ENCODE assay signal across 9 cellular contexts in genomic region chr2:144509001-144509545, GRCh38.
A peak's percentile ranks its signal among the peaks of the same experiment; 100 is the strongest.
DNase-seq lines count a peak whose midpoint lies in the region; ATAC-seq, FAIRE-seq and TF ChIP-seq lines count a peak whose summit lies in the region.
"Had no signal": no experiment of that assay in that cellular context is flagged by ENCODE, and none has a peak within 500 bp of the region (broad histone marks: within the 10 kb centered on the region; RNA-seq: fewer than 3 reads in every experiment).

No MANE protein-coding gene starts in this region.

- no peak for DNase-seq in RCC 7860 (ENCODE audit: low spot score)
- DNase-seq in globus pallidus (ENCODE audit: low spot score): peak; percentile 41
- no peak for DNase-seq in retinal pigment epithelial cell (ENCODE audit: low read depth)
- DNase-seq in HCEC 1CT: no peak
- DNase-seq in NAMALWA (ENCODE audit: low spot score): no peak
- DNase-seq in stimulated activated CD4-positive, alpha-beta T cell treated with anti-CD3 and anti-CD28 coated beads, Interleukin-4, amount 100 ng/mL, for 24 hours: no peak
- DNase-seq: NCI-H446 treated with DMSO at 0.1 percent for 48 hours had no signal

- H3F3A ChIP-seq in DOHH2 (ENCODE audit: control insufficient read depth, insufficient read depth): no peaks in the 10 kb centered on the region

- H3K27ac ChIP-seq in DOHH2 (ENCODE audit: low read depth, low read length): no peak overlapping the region

- 0 out of 2 replicates have a peak overlapping the region, but pooled peaks have one; percentile 12 for H3K4me2 ChIP-seq in DOHH2 (ENCODE audit: low read length)

- FAIRE-seq in RCC 7860 (lab: Jason Lieb, UNC): peak; percentile 4

- no peaks in the 10 kb centered on the region for H3K9me2 ChIP-seq in DOHH2 (replicated peaks; ENCODE audit: control insufficient read depth, low read length)

- H3K4me1 ChIP-seq in DOHH2 (ENCODE audit: control insufficient read depth, low read length): peaks cover 19% of the 10 kb centered on the region

- H3K9me3 ChIP-seq in DOHH2 (ENCODE audit: control insufficient read depth, insufficient read depth, low read length): no peaks in the 10 kb centered on the region

- ATAC-seq in GM19452 (IDR thresholded peaks at IDR 0.05; ENCODE audit: unreplicated experiment): no peak

- H3K27me3 ChIP-seq in DOHH2 (ENCODE audit: control insufficient read depth, low read length): no peaks in the 10 kb centered on the region

- H4K20me1 ChIP-seq in DOHH2 (ENCODE audit: control insufficient read depth, insufficient read depth, low read depth, low read length): peaks cover 3% of the 10 kb centered on the region; the same call in 1 of the 2 replicates

- H3K4me3 ChIP-seq in DOHH2 (ENCODE audit: low read length): no peak overlapping the region
- H3K4me3 ChIP-seq in retinal pigment epithelial cell (ENCODE audit: low read length): peak overlapping the region; percentile 25

- H3K36me3 ChIP-seq in DOHH2 (ENCODE audit: control insufficient read depth, low read length): peaks cover under 1% of the 10 kb centered on the region

- TF ChIP-seq CTCF in DOHH2 (IDR thresholded peaks at IDR 0.05; ENCODE audit: low read depth, low read length, poor library complexity, severe bottlenecking) (no peak), retinal pigment epithelial cell (conservative IDR thresholded peaks at IDR 0.05; ENCODE audit: low read depth, low read length) (no peak)

- peaks cover 19% of the 10 kb centered on the region for H3K79me2 ChIP-seq in DOHH2 (ENCODE audit: control insufficient read depth, low read length)
